In genomic region chr16:5033256-5034166, GRCh38 we compare ENCODE assay signal across 1 cellular context.
TF ChIP-seq lines count a peak whose summit lies in the region.

TSS of gene NAGPA (minus strand) at chr16:5033935. CDS start at chr16:5033914, 21 bp downstream.

TF ChIP-seq in HCT116, 20 proteins besides CTCF, POLR2A, EP300 and RAD21 (continued from another document):
- TF ChIP-seq ZBTB33 (IDR thresholded peaks at IDR 0.05; ENCODE audit: extremely low read depth, insufficient replicate concordance, low read length) = peak; percentile 64
- TF ChIP-seq EZH2 (IDR thresholded peaks at IDR 0.05) = no peak
- peak; percentile 81; the same call in 1 of the 2 replicates for TF ChIP-seq ZFX (IDR thresholded peaks at IDR 0.05)
- TF ChIP-seq POLR2AphosphoS5 (IDR thresholded peaks at IDR 0.05; ENCODE audit: low read depth, low read length) = peak; percentile 65
- peak; percentile 44 for TF ChIP-seq TCF7L2 (IDR thresholded peaks at IDR 0.05; ENCODE audit: borderline replicate concordance, extremely low read depth, insufficient read depth, insufficient read length)
